Comparison of ENCODE assay signal across 11 cellular contexts in the genomic region with DNA sequence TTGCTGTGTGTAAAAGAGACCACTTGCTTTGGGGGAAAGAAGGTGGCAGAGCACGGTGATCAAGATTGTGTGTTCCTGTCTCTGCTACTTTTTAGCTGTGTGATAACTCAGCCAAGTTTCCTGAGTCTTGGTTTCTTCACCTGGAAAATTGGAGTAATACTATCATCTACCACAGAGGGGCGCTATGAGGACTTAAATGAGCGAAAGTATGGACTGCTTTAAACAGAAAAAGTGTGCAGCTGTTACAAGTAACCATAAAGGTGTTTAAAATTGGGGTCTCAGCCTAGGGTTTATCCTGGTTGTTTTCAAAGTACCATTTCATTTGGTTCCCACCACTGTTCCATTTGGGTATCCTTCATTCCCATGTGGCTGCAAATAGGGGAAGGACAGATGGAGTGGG.
DNase-seq lines count a peak whose midpoint lies in the region; ATAC-seq and TF ChIP-seq lines count a peak whose summit lies in the region.
"Had no signal": no experiment of that assay in that cellular context is flagged by ENCODE, and none has a peak within 500 bp of the region (broad histone marks: within the 10 kb centered on the region; RNA-seq: fewer than 3 reads in every experiment).

No MANE protein-coding gene starts in this region.

- H3K27ac ChIP-seq in AG04450 (ENCODE audit: low read depth, low read length) (no peak overlapping the region), spleen (no peak overlapping the region)
- H3K27ac ChIP-seq: psoas muscle had no signal

- CTCF ChIA-PET in AG04450 (lab: Charles Lee): interaction anchor here (1.1 kb wide), 1 partner anchor 449 kb away, joined by 3 read pairs; no protein-coding TSS in a partner anchor

- POLR2A ChIA-PET in AG04450 (lab: Yijun Ruan, JAX): no interaction called here

- H3K4me3 ChIP-seq in AG04450 (ENCODE audit: low read depth, low read length) (no peak overlapping the region), fibroblast of villous mesenchyme (ENCODE audit: low read depth, low read length) (no peak overlapping the region), spleen (no peak overlapping the region)
- H3K4me3 ChIP-seq: psoas muscle had no signal

- no peaks in the 10 kb centered on the region for H3K4me1 ChIP-seq in spleen
- H3K4me1 ChIP-seq: psoas muscle had no signal

- 7 to 14% (median 11%) methylated on average over 3 of the region's 3 CpGs for WGBS in spleen, 5 donors

- DNase-seq in AG04450 (ENCODE audit: low read depth, low spot score): no peak
- DNase-seq in GM10266 (ENCODE audit: extremely low spot score): no peak
- DNase-seq in OCI-M1 (lab: John Stamatoyannopoulos, UW): peak; percentile 59
- DNase-seq in fibroblast of villous mesenchyme (ENCODE audit: low read depth): peak; percentile 27
- DNase-seq in spleen: no peak
- no peak for DNase-seq in sciatic nerve (ENCODE audit: low spot score)
- no peak for DNase-seq in activated CD4-positive, alpha-beta T cell treated with anti-CD3 and anti-CD28 coated beads for 1 hour
- DNase-seq: activated T-cell treated with anti-CD3 and anti-CD28 coated beads, Interleukin-2, amount 50 U/mL, for 24 hours; psoas muscle had no signal

- no peak for TF ChIP-seq POLR2A in spleen (IDR thresholded peaks at IDR 0.05)

- intact Hi-C loops in spleen (cut with DNase I; ENCODE audit: low total_unique reads): no loop called here
- intact Hi-C loops in sciatic nerve (cut with DNase I): no loop called here

- H3K36me3 ChIP-seq in spleen: no peaks in the 10 kb centered on the region

- TF ChIP-seq CTCF in AG04450 (IDR thresholded peaks at IDR 0.05; ENCODE audit: low read depth, low read length): peak; percentile 12; the same call in 1 of the 2 replicates
- peak; percentile 31 for TF ChIP-seq CTCF in GM10266 (IDR thresholded peaks at IDR 0.05; ENCODE audit: control insufficient read depth, insufficient read depth, low read depth, missing control alignments)
- peak; percentile 43 for TF ChIP-seq CTCF in fibroblast of villous mesenchyme (IDR thresholded peaks at IDR 0.05; ENCODE audit: insufficient read depth, low read depth, low read length)
- TF ChIP-seq CTCF in spleen (IDR thresholded peaks at IDR 0.05 in 8 of 11, conservative IDR thresholded peaks at IDR 0.05 in 3 of 11): no peak

- ATAC-seq in GM21717 (IDR thresholded peaks at IDR 0.05; ENCODE audit: unreplicated experiment) (no peak), sciatic nerve (no peak)
- ATAC-seq: esophagus mucosa, psoas muscle had no signal

- H3K9me3 ChIP-seq in AG04450 (ENCODE audit: control insufficient read depth, insufficient read depth, low read length) (no peaks in the 10 kb centered on the region), spleen (peaks cover 0 to 5% (median 0%) of the 10 kb centered on the region in 8 donors)
- H3K9me3 ChIP-seq: psoas muscle had no signal

- no peaks in the 10 kb centered on the region for H3K27me3 ChIP-seq in AG04450 (ENCODE audit: control insufficient read depth, insufficient read depth, low read length)
- peaks cover 0 to 33% (median 0%) of the 10 kb centered on the region in 7 donors for H3K27me3 ChIP-seq in spleen (replicated peaks in 1 of 7)

Comparison
In these comparisons a context has a peak if more than half of its experiments do, and no peak if none do; other contexts are left out.
1. DNase-seq: peak in OCI-M1 (single experiment) and fibroblast of villous mesenchyme (single experiment); none in AG04450 (single experiment), GM10266 (single experiment), spleen (single experiment), sciatic nerve (single experiment) and activated CD4-positive, alpha-beta T cell treated with anti-CD3 and anti-CD28 coated beads for 1 hour (single experiment).
2. CTCF ChIP-seq: peak in AG04450 (single experiment), GM10266 (single experiment) and fibroblast of villous mesenchyme (single experiment); none in spleen (0 of 11).